ENCODE assay signal across 17 cellular contexts in the genomic region with DNA sequence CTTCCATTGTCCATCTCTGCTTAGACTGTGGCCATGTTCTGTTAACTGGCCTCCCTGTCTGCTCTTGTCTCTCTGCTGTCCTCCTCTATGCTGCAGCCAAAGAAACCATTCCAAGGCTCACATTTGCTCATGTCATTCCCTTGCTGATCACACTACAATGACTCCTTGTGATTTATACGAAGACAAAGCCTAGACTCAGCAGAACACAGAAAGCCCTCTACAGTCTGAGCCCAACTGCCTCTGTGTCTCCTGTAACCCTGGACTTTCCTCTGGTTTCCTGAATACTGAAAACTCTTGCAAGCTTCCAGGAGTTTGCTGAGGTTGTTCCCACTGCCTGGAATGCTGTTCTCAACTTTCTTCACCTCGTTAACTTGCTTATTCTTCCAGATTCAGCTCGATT.
DNase-seq lines count a peak whose midpoint lies in the region; ATAC-seq and TF ChIP-seq lines count a peak whose summit lies in the region.
"Had no signal": no experiment of that assay in that cellular context is flagged by ENCODE, and none has a peak within 500 bp of the region (broad histone marks: within the 10 kb centered on the region; RNA-seq: fewer than 3 reads in every experiment).

No MANE protein-coding gene starts in this region.

- no peak overlapping the region for H3K4me3 ChIP-seq in dorsolateral prefrontal cortex
- H3K4me3 ChIP-seq: Peyer's patch had no signal

- H3K27me3 ChIP-seq in dorsolateral prefrontal cortex (no peaks in the 10 kb centered on the region), layer of hippocampus (ENCODE audit: control insufficient read depth, insufficient read depth, low read length) (no peaks in the 10 kb centered on the region)
- H3K27me3 ChIP-seq: Peyer's patch had no signal

- intact Hi-C loops in dorsolateral prefrontal cortex (cut with DNase I), result loop anchor here in 1 of 2 donors (10.0 kb wide), 1 partner anchor 979 kb away; the partner anchor contains the start of gene ZNF462

- TF ChIP-seq CTCF in dorsolateral prefrontal cortex (IDR thresholded peaks at IDR 0.05 in 54 of 56, conservative IDR thresholded peaks at IDR 0.05 in 2 of 56; ENCODE audit: low read depth in 1 of 56, partially characterized antibody in 56 of 56), result peak in 12 of 56 donors; percentile 8 to 40 (median 19)
- TF ChIP-seq CTCF in GM13977 (IDR thresholded peaks at IDR 0.05; ENCODE audit: extremely low read depth, insufficient read depth, missing control alignments), result no peak

- in situ Hi-C loops in GM13977 (cut with MboI; ENCODE audit: low pct_unique_long_range_greater_than_20kb, low sequenced_read_pairs, unreplicated experiment), result no loop called here

- DNase-seq in COLO829 (ENCODE audit: low spot score), result peak; percentile 42
- peak in 1 of 10 donors; percentile 42 for DNase-seq in dorsolateral prefrontal cortex
- peak; percentile 79 for DNase-seq in putamen (ENCODE audit: low spot score)
- no peak for DNase-seq in GM13977 (ENCODE audit: low spot score)
- DNase-seq in activated gamma-delta T cell (lab: John Stamatoyannopoulos, UW), result no peak
- no peak for DNase-seq in NCI-H774 (lab: John Stamatoyannopoulos, UW)
- DNase-seq: 8988T; DMS153; GDM1; NCI-H1105 treated with DMSO at 0.1 percent for 48 hours; NCI-H1694; NCI-H2081 treated with DMSO at 0.1 percent for 48 hours; NK-92 treated with Interleukin-12 subunit alpha and Interleukin-12 subunit beta, amount 100 ng/mL, for 24 hours; Peyer's patch had no signal

- ATAC-seq in GM18868 (IDR thresholded peaks at IDR 0.05; ENCODE audit: unreplicated experiment), result no peak
- ATAC-seq: HCT116 had no signal

- H3K27ac ChIP-seq in dorsolateral prefrontal cortex, result peak overlapping the region in 58 of 59 donors; percentile 0 to 96 (median 83)
- H3K27ac ChIP-seq in layer of hippocampus (ENCODE audit: low read depth, low read length), result peak overlapping the region; percentile 81
- H3K27ac ChIP-seq: Peyer's patch had no signal

Comparison
In these comparisons a context has a peak if more than half of its experiments do, and no peak if none do; other contexts are left out.
1. DNase-seq: peak in COLO829 (single experiment) and putamen (single experiment); none in GM13977 (single experiment), activated gamma-delta T cell (single experiment) and NCI-H774 (single experiment).